22 cellular contexts compared by ENCODE assay signal in the genomic region with DNA sequence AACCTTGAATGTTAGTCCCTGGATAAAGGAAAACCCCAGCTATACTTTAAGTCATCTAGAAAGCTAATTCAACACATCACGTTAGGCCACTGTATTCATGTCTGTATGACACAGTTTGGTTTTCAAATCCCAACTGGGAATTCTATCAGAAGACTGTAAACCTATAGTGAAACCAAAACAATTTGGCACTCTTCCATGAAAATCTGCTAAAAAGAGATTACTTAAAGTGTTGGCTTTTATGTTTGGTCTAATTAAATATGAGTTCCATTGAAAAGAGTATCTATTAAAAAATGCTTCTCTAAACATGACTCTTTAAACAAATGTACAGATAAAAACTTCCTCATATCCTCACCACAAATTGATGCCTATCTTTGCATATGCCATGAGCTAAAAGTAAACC. TPM values are rescaled to one million over a fixed set of nuclear protein-coding genes. Genes with fewer than 3 reads are reported as not detected.
A peak's percentile ranks its signal among the peaks of the same experiment; 100 is the strongest.
DNase-seq lines count a peak whose midpoint lies in the region; ATAC-seq, FAIRE-seq and TF ChIP-seq lines count a peak whose summit lies in the region.
"Had no signal": no experiment of that assay in that cellular context is flagged by ENCODE, and none has a peak within 500 bp of the region (broad histone marks: within the 10 kb centered on the region; RNA-seq: fewer than 3 reads in every experiment).

No MANE protein-coding gene starts in this region.

- H3K36me3 Mint-ChIP-seq in stimulated activated naive B cell treated with anti-CD40 and anti-IgM and Interleukin-4, amounts not matched to agents 10 μg/mL and 1 μg/mL and 100 μg/mL, for 72 hours, result peaks cover 2 to 3% of the 10 kb centered on the region in 2 donors
- H3K36me3 Mint-ChIP-seq: activated naive CD4-positive, alpha-beta T cell treated with anti-CD3 and anti-CD28 coated beads, Interleukin-2, amount 50 U/mL, for 24 hours had no signal

- in situ Hi-C loops in SK-MEL-5 (cut with HindIII; ENCODE audit: low pct_unique_long_range_greater_than_20kb, low sequenced_read_pairs), result loop anchor here (25.0 kb wide), 1 partner anchor 92 kb away; no protein-coding TSS in a partner anchor

- peak; percentile 50 to 64 for ATAC-seq in stimulated activated naive B cell treated with anti-CD40 and anti-IgM and Interleukin-4, amounts not matched to agents 10 μg/mL and 1 μg/mL and 100 μg/mL, for 72 hours (replicated peaks)
- ATAC-seq: activated T-cell treated with anti-CD3 and anti-CD28 coated beads, Interleukin-2, amount 50 U/mL, for 4 hours; gastroesophageal sphincter; GM23338 had no signal

- no peaks in the 10 kb centered on the region for H3K27me3 Mint-ChIP-seq in stimulated activated naive B cell treated with anti-CD40 and anti-IgM and Interleukin-4, amounts not matched to agents 10 μg/mL and 1 μg/mL and 100 μg/mL, for 72 hours
- H3K27me3 Mint-ChIP-seq: activated naive CD4-positive, alpha-beta T cell treated with anti-CD3 and anti-CD28 coated beads, Interleukin-2, amount 50 U/mL, for 24 hours had no signal

- peak overlapping the region; percentile 6 to 22 for H3K4me3 Mint-ChIP-seq in stimulated activated naive B cell treated with anti-CD40 and anti-IgM and Interleukin-4, amounts not matched to agents 10 μg/mL and 1 μg/mL and 100 μg/mL, for 72 hours
- H3K4me3 Mint-ChIP-seq: activated naive CD4-positive, alpha-beta T cell treated with anti-CD3 and anti-CD28 coated beads, Interleukin-2, amount 50 U/mL, for 24 hours; activated T-cell treated with anti-CD3 and anti-CD28 coated beads, Interleukin-2, amount 50 U/mL, for 4 hours; GM23338 had no signal

- TF ChIP-seq POLR2A in H54 (IDR thresholded peaks at IDR 0.05; ENCODE audit: low read depth, low read length), result no peak

- no peak overlapping the region for H3K27ac Mint-ChIP-seq in stimulated activated naive B cell treated with anti-CD40 and anti-IgM and Interleukin-4, amounts not matched to agents 10 μg/mL and 1 μg/mL and 100 μg/mL, for 72 hours
- H3K27ac Mint-ChIP-seq: activated naive CD4-positive, alpha-beta T cell treated with anti-CD3 and anti-CD28 coated beads, Interleukin-2, amount 50 U/mL, for 24 hours; GM23338 had no signal

- FAIRE-seq in H54 (lab: Jason Lieb, UNC), result no peak
- FAIRE-seq: GM12892 had no signal

- H3K4me1 Mint-ChIP-seq in stimulated activated naive B cell treated with anti-CD40 and anti-IgM and Interleukin-4, amounts not matched to agents 10 μg/mL and 1 μg/mL and 100 μg/mL, for 72 hours, result peaks cover 4 to 24% of the 10 kb centered on the region in 2 donors
- H3K4me1 Mint-ChIP-seq: activated naive CD4-positive, alpha-beta T cell treated with anti-CD3 and anti-CD28 coated beads, Interleukin-2, amount 50 U/mL, for 24 hours; GM23338 had no signal

- DNase-seq in NCI-H345 (lab: John Stamatoyannopoulos, UW), result peak; percentile 35
- no peak for DNase-seq in NCI-H345 treated with DMSO at 0.1 percent for 48 hours (lab: John Stamatoyannopoulos, UW; ENCODE audit: unreplicated experiment)
- peak; percentile 35 for DNase-seq in NCI-H1694 (lab: John Stamatoyannopoulos, UW)
- peak; percentile 14 for DNase-seq in SK-MEL-5 (ENCODE audit: low read depth, low spot score)
- DNase-seq in stimulated activated naive B cell treated with anti-CD40 and anti-IgM and Interleukin-4, amounts not matched to agents 10 μg/mL and 1 μg/mL and 100 μg/mL, for 72 hours, result no peak
- DNase-seq in NCI-H1930 (lab: John Stamatoyannopoulos, UW), result no peak
- no peak for DNase-seq in H54 (ENCODE audit: insufficient read length, low spot score)
- no peak for DNase-seq in NCI-H128 (lab: John Stamatoyannopoulos, UW; ENCODE audit: unreplicated experiment)
- DNase-seq: activated CD4-positive, CD25-positive, alpha-beta regulatory T cell treated with anti-CD3 and anti-CD28 coated beads, Interleukin-2, amount 50 U/mL, for 72 hours; activated T-cell treated with anti-CD3 and anti-CD28 coated beads, Interleukin-2, amount 50 U/mL, for 4 hours; cerebellar nuclear complex; DMS53; erythroblast; MM.1S; NCI-H2227 treated with DMSO at 0.1 percent for 48 hours; stimulated activated CD4-positive, alpha-beta T cell treated with anti-CD3 and anti-CD28 coated beads, Interleukin-4, amount 100 ng/mL, for 1 hour; stomach; upper lobe of left lung had no signal

- H3K9me3 Mint-ChIP-seq in stimulated activated naive B cell treated with anti-CD40 and anti-IgM and Interleukin-4, amounts not matched to agents 10 μg/mL and 1 μg/mL and 100 μg/mL, for 72 hours, result no peaks in the 10 kb centered on the region
- H3K9me3 Mint-ChIP-seq: activated naive CD4-positive, alpha-beta T cell treated with anti-CD3 and anti-CD28 coated beads, Interleukin-2, amount 50 U/mL, for 24 hours; activated T-cell treated with anti-CD3 and anti-CD28 coated beads, Interleukin-2, amount 50 U/mL, for 4 hours; GM23338 had no signal

RNA-seq across cellular contexts. Expression of a gene that starts 25.4 kb away (rescaled TPM):
- total RNA-seq in SK-MEL-5 (2014; rRNA removed; shearing (Covaris generic)), result 1.4 and 1.9 TPM in 2 replicates
- 2.2 and 2.3 TPM in 2 replicates for polyA plus RNA-seq in SK-MEL-5 (2015; cell fraction: cytosol; rRNA removed)
- 2.0 and 2.8 TPM in 2 replicates for polyA plus RNA-seq in SK-MEL-5 (2015; cell fraction: nucleus; rRNA removed)

Comparison
In these comparisons a context has a peak if more than half of its experiments do, and no peak if none do; other contexts are left out.
1. DNase-seq: peak in NCI-H345 (single experiment), NCI-H1694 (single experiment) and SK-MEL-5 (single experiment); none in NCI-H345 treated with DMSO at 0.1 percent for 48 hours (single experiment), stimulated activated naive B cell treated with anti-CD40 and anti-IgM and Interleukin-4, amounts not matched to agents 10 μg/mL and 1 μg/mL and 100 μg/mL, for 72 hours (single experiment), NCI-H1930 (0 of 2), H54 (single experiment) and NCI-H128 (single experiment).